ENCODE assay signal across 8 cellular contexts in the genomic region with DNA sequence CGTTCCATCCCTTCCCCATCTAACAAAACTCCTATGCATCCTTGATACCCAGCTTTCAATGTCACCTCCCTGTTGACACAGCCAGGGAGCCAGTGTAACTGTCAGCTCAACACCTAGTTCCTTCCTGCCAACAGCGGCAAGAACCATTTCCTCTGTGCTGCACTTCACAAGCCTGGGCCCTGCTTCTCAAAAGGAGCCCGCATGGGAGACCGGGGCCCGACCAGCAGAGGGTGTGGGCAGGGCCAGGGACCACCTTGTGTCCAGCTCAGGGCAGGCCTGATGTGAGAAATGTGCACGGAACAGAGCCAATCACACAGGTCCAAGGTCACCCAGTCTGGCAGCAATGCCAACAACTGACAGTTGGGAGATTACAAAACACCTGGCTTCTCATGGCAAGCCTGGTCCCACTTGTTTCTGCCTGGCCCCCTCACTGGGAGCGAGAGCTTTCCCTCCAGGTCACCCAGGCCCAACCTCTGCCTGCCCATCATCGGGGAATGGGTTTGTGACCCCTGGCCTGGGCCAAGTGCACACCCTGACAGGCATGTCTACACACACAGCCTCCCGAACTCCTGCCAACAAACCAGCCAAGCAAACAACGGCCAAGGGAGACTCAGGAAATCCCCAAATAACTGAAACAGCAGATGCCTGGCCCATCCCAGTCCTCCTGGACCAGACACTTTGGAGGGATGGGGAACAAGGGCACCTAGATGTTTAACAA. TPM values are rescaled to one million over a fixed set of nuclear protein-coding genes. Genes with fewer than 3 reads are reported as not detected.
DNase-seq lines count a peak whose midpoint lies in the region; ATAC-seq lines count a peak whose summit lies in the region.

No MANE protein-coding gene starts in this region.

- intact Hi-C loops in activated T-helper 1 cell treated with anti-CD3 and anti-CD28 coated beads, Interleukin-12 subunit alpha, Interleukin-12 subunit beta, Interleukin-2, Interleukin-4 antibody, amounts not matched to agents 30 ng/mL and 10 ng/mL and 1 ng/mL, durations not matched to agents 14 hours and 24 hours and 36 hours (cut with micrococcal nuclease) = loop anchor here (10.0 kb wide), 2 partner anchors 821 to 1061 kb away; partner anchors contain the start of genes LMAN2, RGS14 and TMED9
- intact Hi-C loops in left ventricle myocardium superior (cut with micrococcal nuclease) = no loop called here

- no peaks in the 10 kb centered on the region for H3K27me3 Mint-ChIP-seq in activated T-helper 1 cell treated with anti-CD3 and anti-CD28 coated beads, Interleukin-12 subunit alpha, Interleukin-12 subunit beta, Interleukin-2, Interleukin-4 antibody, amounts not matched to agents 30 ng/mL and 10 ng/mL and 1 ng/mL, durations not matched to agents 14 hours and 24 hours and 36 hours (ENCODE audit: insufficient read depth)

- H3K9me3 Mint-ChIP-seq in activated T-helper 1 cell treated with anti-CD3 and anti-CD28 coated beads, Interleukin-12 subunit alpha, Interleukin-12 subunit beta, Interleukin-2, Interleukin-4 antibody, amounts not matched to agents 30 ng/mL and 10 ng/mL and 1 ng/mL, durations not matched to agents 14 hours and 24 hours and 36 hours = no peaks in the 10 kb centered on the region

- peaks cover 53% of the 10 kb centered on the region for H3K4me1 Mint-ChIP-seq in activated T-helper 1 cell treated with anti-CD3 and anti-CD28 coated beads, Interleukin-12 subunit alpha, Interleukin-12 subunit beta, Interleukin-2, Interleukin-4 antibody, amounts not matched to agents 30 ng/mL and 10 ng/mL and 1 ng/mL, durations not matched to agents 14 hours and 24 hours and 36 hours (ENCODE audit: low read depth)

- no peak for ATAC-seq in left ventricle myocardium superior
- ATAC-seq in GM18519 (IDR thresholded peaks at IDR 0.05; ENCODE audit: low FRiP score, unreplicated experiment) = no peak
- ATAC-seq in HG03139 (IDR thresholded peaks at IDR 0.05; ENCODE audit: unreplicated experiment) = no peak
- ATAC-seq in GM21515 (IDR thresholded peaks at IDR 0.05; ENCODE audit: unreplicated experiment) = no peak

- DNase-seq in CD1c-positive myeloid dendritic cell (ENCODE audit: extremely low spot score) = peak; percentile 38
- peak; percentile 65 to 70 for DNase-seq in Kasumi-1 (lab: John Stamatoyannopoulos, UW)
- DNase-seq in activated T-helper 1 cell treated with anti-CD3 and anti-CD28 coated beads, Interleukin-12 subunit alpha, Interleukin-12 subunit beta, Interleukin-2, Interleukin-4 antibody, amounts not matched to agents 30 ng/mL and 10 ng/mL and 1 ng/mL, durations not matched to agents 14 hours and 24 hours and 36 hours (ENCODE audit: low spot score) = peak; percentile 46
- DNase-seq in left ventricle myocardium superior = peak; percentile 57
- peak; percentile 30 to 38 for DNase-seq in stimulated activated CD8-positive, alpha-beta memory T cell treated with anti-CD3 and anti-CD28 coated beads, Interleukin-7, amount 100 ng/mL, for 4 hours (ENCODE audit: low read depth in 2 of 2)

- H3K4me3 Mint-ChIP-seq in activated T-helper 1 cell treated with anti-CD3 and anti-CD28 coated beads, Interleukin-12 subunit alpha, Interleukin-12 subunit beta, Interleukin-2, Interleukin-4 antibody, amounts not matched to agents 30 ng/mL and 10 ng/mL and 1 ng/mL, durations not matched to agents 14 hours and 24 hours and 36 hours = peak overlapping the region; percentile 96

- H3K36me3 Mint-ChIP-seq in activated T-helper 1 cell treated with anti-CD3 and anti-CD28 coated beads, Interleukin-12 subunit alpha, Interleukin-12 subunit beta, Interleukin-2, Interleukin-4 antibody, amounts not matched to agents 30 ng/mL and 10 ng/mL and 1 ng/mL, durations not matched to agents 14 hours and 24 hours and 36 hours (ENCODE audit: low read depth) = peaks cover 20% of the 10 kb centered on the region

- peak overlapping the region; percentile 97 for H3K27ac Mint-ChIP-seq in activated T-helper 1 cell treated with anti-CD3 and anti-CD28 coated beads, Interleukin-12 subunit alpha, Interleukin-12 subunit beta, Interleukin-2, Interleukin-4 antibody, amounts not matched to agents 30 ng/mL and 10 ng/mL and 1 ng/mL, durations not matched to agents 14 hours and 24 hours and 36 hours

RNA-seq across cellular contexts. Expression of gene RNF44, which starts 3.1 kb away (rescaled TPM):
- total RNA-seq in activated T-helper 1 cell treated with anti-CD3 and anti-CD28 coated beads, Interleukin-12 subunit alpha, Interleukin-12 subunit beta, Interleukin-2, Interleukin-4 antibody, amounts not matched to agents 30 ng/mL and 10 ng/mL and 1 ng/mL, durations not matched to agents 14 hours and 24 hours and 36 hours = 78.0 and 80.3 TPM in 2 replicates
- 32.4 TPM for total RNA-seq in left ventricle myocardium superior

RNA-seq across cellular contexts. Expression of gene CDHR2, which starts 15.1 kb away (rescaled TPM):
- total RNA-seq in activated T-helper 1 cell treated with anti-CD3 and anti-CD28 coated beads, Interleukin-12 subunit alpha, Interleukin-12 subunit beta, Interleukin-2, Interleukin-4 antibody, amounts not matched to agents 30 ng/mL and 10 ng/mL and 1 ng/mL, durations not matched to agents 14 hours and 24 hours and 36 hours = 0.08 and 0.42 TPM in 2 replicates
- total RNA-seq in left ventricle myocardium superior = 0.20 TPM
